In the genomic region with DNA sequence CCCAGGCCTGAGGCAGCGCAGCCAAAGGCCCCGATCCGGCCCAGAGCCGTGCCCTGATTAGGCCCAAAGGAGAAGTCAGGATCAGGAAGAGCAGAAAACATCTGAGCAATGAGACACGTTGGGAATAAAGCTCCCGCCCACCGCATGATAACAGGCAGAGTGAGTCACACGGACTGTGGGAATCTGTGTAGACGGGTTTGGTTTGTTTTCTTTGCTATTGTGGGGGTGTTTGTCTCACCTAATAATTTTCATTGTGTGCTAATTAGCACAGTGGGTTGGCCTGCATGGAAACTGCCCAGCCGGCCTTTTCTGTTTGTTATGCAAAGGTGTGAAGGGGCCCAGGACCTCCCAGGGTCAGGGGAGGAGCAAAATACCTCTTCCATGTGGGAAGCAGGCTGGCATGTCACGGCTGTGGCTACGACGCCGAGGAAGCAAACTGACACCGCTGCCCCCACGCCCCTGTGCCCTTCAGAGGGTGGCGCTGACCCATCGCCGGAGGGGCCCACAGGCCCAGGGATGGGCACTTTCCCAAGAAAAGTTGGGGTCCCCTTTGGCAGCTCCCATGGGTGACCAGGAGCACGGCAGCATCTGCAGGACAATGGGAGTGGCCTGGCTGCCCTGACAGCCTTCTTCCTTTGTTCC, we compare ENCODE assay signal across 10 cellular contexts.
DNase-seq lines count a peak whose midpoint lies in the region; ATAC-seq and TF ChIP-seq lines count a peak whose summit lies in the region.
"Had no signal": no experiment of that assay in that cellular context is flagged by ENCODE, and none has a peak within 500 bp of the region (broad histone marks: within the 10 kb centered on the region; RNA-seq: fewer than 3 reads in every experiment).

No MANE protein-coding gene starts in this region.

- TF ChIP-seq CTCF in AG10803 (conservative IDR thresholded peaks at IDR 0.05; ENCODE audit: low read length) = no peak
- TF ChIP-seq CTCF in fibroblast of lung (conservative IDR thresholded peaks at IDR 0.05 in 1 of 2, IDR thresholded peaks at IDR 0.05 in 1 of 2; ENCODE audit: low read depth in 1 of 2, low read length in 2 of 2) = no peak
- TF ChIP-seq CTCF in mucosa of descending colon (IDR thresholded peaks at IDR 0.05) = no peak

- H3K4me3 ChIP-seq in AG10803 (ENCODE audit: low read length) (no peak overlapping the region), fibroblast of lung (replicated peaks in 1 of 4; ENCODE audit: control extremely low read depth in 1 of 4, insufficient read depth in 1 of 4, low read depth in 3 of 4, low read length in 4 of 4) (no peak overlapping the region), mucosa of descending colon (no peak overlapping the region)
- H3K4me3 ChIP-seq: neural progenitor cell had no signal

- H3K27me3 ChIP-seq in fibroblast of lung (ENCODE audit: control insufficient read depth, insufficient read depth, low read length) = no peaks in the 10 kb centered on the region

- peak; percentile 25 for ATAC-seq in mucosa of descending colon
- ATAC-seq in GM19455 (IDR thresholded peaks at IDR 0.05; ENCODE audit: unreplicated experiment) = no peak
- ATAC-seq in HG03045 (IDR thresholded peaks at IDR 0.05; ENCODE audit: unreplicated experiment) = no peak

- no peaks in the 10 kb centered on the region for H3K4me1 ChIP-seq in fibroblast of lung (ENCODE audit: control insufficient read depth, extremely low read depth, insufficient read depth, low read length)
- no peaks in the 10 kb centered on the region for H3K4me1 ChIP-seq in mucosa of descending colon (ENCODE audit: low read depth)
- H3K4me1 ChIP-seq: neural progenitor cell had no signal

- no peaks in the 10 kb centered on the region for H4K20me1 ChIP-seq in fibroblast of lung (ENCODE audit: control insufficient read depth, extremely low read depth, insufficient read depth, low read length)

- H3K79me2 ChIP-seq in fibroblast of lung (ENCODE audit: control insufficient read depth, insufficient read depth, low read length) = no peaks in the 10 kb centered on the region

- intact Hi-C loops in mucosa of descending colon (cut with DNase I, micrococcal nuclease) = no loop called here

- no peak overlapping the region for H2AFZ ChIP-seq in fibroblast of lung (ENCODE audit: low read length)
- H2AFZ ChIP-seq: neural progenitor cell had no signal

- H3K9me3 ChIP-seq in fibroblast of lung (ENCODE audit: control insufficient read depth, insufficient read depth, low read depth, low read length) (no peaks in the 10 kb centered on the region), mucosa of descending colon (no peaks in the 10 kb centered on the region)

- no peak overlapping the region for H3K27ac ChIP-seq in fibroblast of lung (ENCODE audit: insufficient read depth, low read length)
- H3K27ac ChIP-seq: C4-2B, neural progenitor cell had no signal

- H3K36me3 ChIP-seq in fibroblast of lung (ENCODE audit: control insufficient read depth, insufficient read depth, low read length) = no peaks in the 10 kb centered on the region
- no peaks in the 10 kb centered on the region for H3K36me3 ChIP-seq in mucosa of descending colon (ENCODE audit: low read depth)
- H3K36me3 ChIP-seq: neural progenitor cell had no signal

- no peak overlapping the region for H3K9ac ChIP-seq in fibroblast of lung (ENCODE audit: insufficient read depth, low read length)
- H3K9ac ChIP-seq: neural progenitor cell had no signal

- DNase-seq in AG10803 (ENCODE audit: low read depth) (peak; percentile 27), NCI-H226 (peak; percentile 78), fibroblast of lung (ENCODE audit: low read depth in 2 of 2) (peak; percentile 47 to 93), mucosa of descending colon (peak in 1 of 3 donors; percentile 31), medulla oblongata (ENCODE audit: extremely low spot score) (no peak), DMS153 (lab: John Stamatoyannopoulos, UW) (no peak)

- H3K4me2 ChIP-seq in fibroblast of lung (ENCODE audit: extremely low read depth, insufficient read depth, low read length) = no peak overlapping the region
- H3K4me2 ChIP-seq: neural progenitor cell had no signal

Comparison
In these comparisons a context has a peak if more than half of its experiments do, and no peak if none do; other contexts are left out.
1. DNase-seq: peak in AG10803 (single experiment), NCI-H226 (single experiment) and fibroblast of lung (2 of 2); none in medulla oblongata (single experiment) and DMS153 (single experiment).